In genomic region chr6:117906454-117906904, GRCh38 we compare ENCODE assay signal across 8 cellular contexts. TPM values are rescaled to one million over a fixed set of nuclear protein-coding genes. Genes with fewer than 3 reads are reported as not detected.
A peak's percentile ranks its signal among the peaks of the same experiment; 100 is the strongest.
DNase-seq lines count a peak whose midpoint lies in the region; ATAC-seq lines count a peak whose summit lies in the region.

No MANE protein-coding gene starts in this region.

- no peak overlapping the region for H2AFZ ChIP-seq in mesenchymal stem cell (ENCODE audit: low read depth, low read length)

- no peaks in the 10 kb centered on the region for H3K36me3 ChIP-seq in SJCRH30
- no peaks in the 10 kb centered on the region for H3K36me3 ChIP-seq in mesenchymal stem cell (ENCODE audit: control insufficient read depth in 1 of 2, insufficient read depth in 2 of 2, low read depth in 1 of 2, low read length in 2 of 2)

- 19% methylated on average over 7 of the region's 9 CpGs for WGBS in mesenchymal stem cell

- H3K18ac ChIP-seq in mesenchymal stem cell (ENCODE audit: low read depth in 1 of 2, low read length in 2 of 2): no peak overlapping the region

- H3K9me3 ChIP-seq in SJCRH30 (replicated peaks) (no peaks in the 10 kb centered on the region), mesenchymal stem cell (ENCODE audit: control insufficient read depth, low read length) (no peaks in the 10 kb centered on the region)

- H3K9ac ChIP-seq in mesenchymal stem cell (ENCODE audit: low read length): no peak overlapping the region

- H2BK12ac ChIP-seq in mesenchymal stem cell (ENCODE audit: low read length in 2 of 2): no peak overlapping the region

- H2BK15ac ChIP-seq in mesenchymal stem cell (ENCODE audit: low read depth, poor library complexity, severe bottlenecking): no peak overlapping the region

- H3K4me1 ChIP-seq in SJCRH30 (no peaks in the 10 kb centered on the region; the same call in 1 of the 2 replicates), mesenchymal stem cell (ENCODE audit: control insufficient read depth, insufficient read depth, low read depth, low read length) (peaks cover 17% of the 10 kb centered on the region)

- H2BK5ac ChIP-seq in mesenchymal stem cell (ENCODE audit: low read depth, low read length, poor library complexity, severe bottlenecking): no peak overlapping the region

- peak; percentile 28 for ATAC-seq in HG02610 (IDR thresholded peaks at IDR 0.05; ENCODE audit: unreplicated experiment)

- H3K14ac ChIP-seq in mesenchymal stem cell (ENCODE audit: low read length in 2 of 2): no peak overlapping the region

- H4K91ac ChIP-seq in mesenchymal stem cell (ENCODE audit: low read length): no peak overlapping the region

- no peak overlapping the region for H2BK120ac ChIP-seq in mesenchymal stem cell (ENCODE audit: low read depth, low read length)

- H4K8ac ChIP-seq in mesenchymal stem cell (ENCODE audit: low read length): no peak overlapping the region

- peak overlapping the region; percentile 67 for H3K4me3 ChIP-seq in SJCRH30
- H3K4me3 ChIP-seq in mesenchymal stem cell (ENCODE audit: insufficient read depth in 1 of 2, low read depth in 1 of 2, low read length in 2 of 2): peak overlapping the region in 1 of 2 experiments; percentile 55

- H3K4me2 ChIP-seq in mesenchymal stem cell (ENCODE audit: low read length, poor library complexity, severe bottlenecking): peak overlapping the region; percentile 99

- H3K27me3 ChIP-seq in SJCRH30 (peaks cover 9% of the 10 kb centered on the region), mesenchymal stem cell (ENCODE audit: control insufficient read depth in 1 of 2, insufficient read depth in 1 of 2, low read length in 2 of 2) (peaks cover 38 to 50% of the 10 kb centered on the region in 2 experiments)

- H3K79me1 ChIP-seq in mesenchymal stem cell (replicated peaks; ENCODE audit: low read length, poor library complexity, severe bottlenecking): no peaks in the 10 kb centered on the region

- H3K4ac ChIP-seq in mesenchymal stem cell (ENCODE audit: low read depth in 1 of 2, low read length in 2 of 2): no peak overlapping the region

- H3K23ac ChIP-seq in mesenchymal stem cell (ENCODE audit: low read length in 2 of 2): no peak overlapping the region

- no peak overlapping the region for H2AK5ac ChIP-seq in mesenchymal stem cell (ENCODE audit: low read length, severe bottlenecking)

- peak; percentile 16 for DNase-seq in NCI-H510A treated with DMSO at 0.1 percent for 48 hours (lab: John Stamatoyannopoulos, UW)
- no peak for DNase-seq in NCI-H510A (lab: John Stamatoyannopoulos, UW)
- no peak for DNase-seq in SJCRH30
- no peak for DNase-seq in mesenchymal stem cell
- no peak for DNase-seq in 8988T
- no peak for DNase-seq in T-helper 9 cell
- DNase-seq in iPS-NIHi7 (ENCODE audit: extremely low spot score): no peak

- H3K27ac ChIP-seq in SJCRH30 (no peak overlapping the region), mesenchymal stem cell (ENCODE audit: low read length, poor library complexity, severe bottlenecking) (no peak overlapping the region)

RNA-seq across cellular contexts. Expression of gene SLC35F1, which starts 0.6 kb away (rescaled TPM):
- total RNA-seq in SJCRH30 (2014; rRNA removed; shearing (Covaris generic)): 0.79 and 1.2 TPM in 2 replicates
- polyA plus RNA-seq in mesenchymal stem cell (2013, experiment 1 of 2): 0.10 TPM
- 0.14 TPM for polyA plus RNA-seq in mesenchymal stem cell (2013, experiment 2 of 2)
